ENCODE assay signal across 1 cellular context in genomic region chr2:241690202-241690717, GRCh38.
TF ChIP-seq lines count a peak whose summit lies in the region.

No MANE protein-coding gene starts in this region.

TF ChIP-seq in IMR-90, 13 proteins besides CTCF, POLR2A, EP300 and RAD21:
- no peak for TF ChIP-seq RCOR1 (IDR thresholded peaks at IDR 0.05; ENCODE audit: insufficient replicate concordance, low read length)
- TF ChIP-seq, protein P1, sequence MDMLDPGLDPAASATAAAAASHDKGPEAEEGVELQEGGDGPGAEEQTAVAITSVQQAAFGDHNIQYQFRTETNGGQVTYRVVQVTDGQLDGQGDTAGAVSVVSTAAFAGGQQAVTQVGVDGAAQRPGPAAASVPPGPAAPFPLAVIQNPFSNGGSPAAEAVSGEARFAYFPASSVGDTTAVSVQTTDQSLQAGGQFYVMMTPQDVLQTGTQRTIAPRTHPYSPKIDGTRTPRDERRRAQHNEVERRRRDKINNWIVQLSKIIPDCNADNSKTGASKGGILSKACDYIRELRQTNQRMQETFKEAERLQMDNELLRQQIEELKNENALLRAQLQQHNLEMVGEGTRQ (IDR thresholded peaks at IDR 0.05; ENCODE audit: low read depth, low read length): no peak
- TF ChIP-seq MAFK (IDR thresholded peaks at IDR 0.05; ENCODE audit: low read depth, low read length): no peak
- TF ChIP-seq CEBPB (IDR thresholded peaks at IDR 0.05; ENCODE audit: low read depth, low read length): no peak
- no peak for TF ChIP-seq SMC3 (IDR thresholded peaks at IDR 0.05; ENCODE audit: low read depth, low read length)
- no peak for TF ChIP-seq MAZ (IDR thresholded peaks at IDR 0.05; ENCODE audit: borderline replicate concordance, low read depth, low read length)
- no peak for TF ChIP-seq FOS (IDR thresholded peaks at IDR 0.05; ENCODE audit: low read depth, low read length)
- no peak for TF ChIP-seq MXI1 (IDR thresholded peaks at IDR 0.05; ENCODE audit: borderline replicate concordance, low read depth, low read length)
